Comparison of ENCODE assay signal across 8 cellular contexts in genomic region chr3:9397331-9397910, GRCh38. TPM values are rescaled to one million over a fixed set of nuclear protein-coding genes. Genes with fewer than 3 reads are reported as not detected.
DNase-seq lines count a peak whose midpoint lies in the region; ATAC-seq and TF ChIP-seq lines count a peak whose summit lies in the region.

SETD5 (plus strand) TSS chr3:9397615; CDS start chr3:9428939, 31,324 bp downstream.

- H3K27ac Mint-ChIP-seq in natural killer cell: peak within 1 kb of the TSS; percentile 99

- H3K9me3 Mint-ChIP-seq in natural killer cell: no peaks in the 10 kb centered on the region

- DNase-seq in EL (peak; percentile 97), H4 (ENCODE audit: low spot score) (peak; percentile 91), LNCaP clone FGC (ENCODE audit: low read depth) (peak; percentile 83), RWPE2 (ENCODE audit: low spot score) (peak; percentile 97), fibroblast of peridontal ligament (ENCODE audit: extremely low read depth) (peak; percentile 94), natural killer cell (peak; percentile 100)
- DNase-seq in activated T-helper 9 cell treated with anti-CD3 and anti-CD28 coated beads, Interleukin-2, amount 50 U/mL, for 16 hours (ENCODE audit: low read depth): peak; percentile 99
- peak; percentile 99 for DNase-seq in stimulated activated naive CD4-positive, alpha-beta T cell treated with Interleukin-2 at 50 U/mL for 16 hours (lab: John Stamatoyannopoulos, UW)

- H3K27ac ChIP-seq in RWPE2 (ENCODE audit: poor library complexity, severe bottlenecking): peak within 1 kb of the TSS; percentile 94

- TF ChIP-seq CTCF in LNCaP clone FGC (IDR thresholded peaks at IDR 0.05; ENCODE audit: control insufficient read depth, extremely low read depth, insufficient read depth): no peak
- TF ChIP-seq CTCF in RWPE2 (IDR thresholded peaks at IDR 0.05; ENCODE audit: poor library complexity, severe bottlenecking): no peak
- no peak for TF ChIP-seq CTCF in natural killer cell (IDR thresholded peaks at IDR 0.05)

- ATAC-seq in RWPE2 (ENCODE audit: low read depth) (peak; percentile 62), natural killer cell (peak; percentile 60 to 82 (median 66))

- no peaks in the 10 kb centered on the region for H3K27me3 ChIP-seq in RWPE2 (ENCODE audit: insufficient read depth, poor library complexity, severe bottlenecking)

- H3K4me3 ChIP-seq in LNCaP clone FGC (ENCODE audit: low read depth, low read length) (peak within 1 kb of the TSS; percentile 98), RWPE2 (ENCODE audit: severe bottlenecking) (peak within 1 kb of the TSS; percentile 56)

- intact Hi-C loops in natural killer cell (cut with micrococcal nuclease): loop anchor here (5.0 kb wide), 1 partner anchor 335 kb away; the partner anchor contains the start of gene BRPF1

- H3K9me3 ChIP-seq in RWPE2 (ENCODE audit: severe bottlenecking): no peaks in the 10 kb centered on the region

- no peaks in the 10 kb centered on the region for H3K27me3 Mint-ChIP-seq in natural killer cell (ENCODE audit: low read depth in 2 of 2)

- H3K4me1 Mint-ChIP-seq in natural killer cell: peaks cover 64 to 73% of the 10 kb centered on the region in 2 donors

- H3K4me3 Mint-ChIP-seq in natural killer cell: peak within 1 kb of the TSS; percentile 98

- peaks cover 60% of the 10 kb centered on the region for H3K36me3 ChIP-seq in RWPE2 (ENCODE audit: low read depth)

- peaks cover under 1% of the 10 kb centered on the region for H3K36me3 Mint-ChIP-seq in natural killer cell

- H3K4me1 ChIP-seq in RWPE2 (ENCODE audit: insufficient read depth, poor library complexity, severe bottlenecking): peaks cover 34% of the 10 kb centered on the region

RNA-seq across cellular contexts. Expression of gene SETD5, which starts in this region (rescaled TPM):
- 36.3 and 43.1 TPM in 2 replicates for total RNA-seq in H4 (2014; rRNA removed; shearing (Covaris generic))
- 100 to 1,000 TPM; 106 to 154 (median 140) TPM for total RNA-seq in natural killer cell

Comparison
In these comparisons a context has a peak if more than half of its experiments do, and no peak if none do; other contexts are left out.
1. Peak in every context shown above with its lines: DNase-seq, ATAC-seq, H3K4me3 ChIP-seq and H3K27ac ChIP-seq.